35 cellular contexts compared by ENCODE assay signal in genomic region chr16:78060787-78061186, GRCh38. TPM values are rescaled to one million over a fixed set of nuclear protein-coding genes. Genes with fewer than 3 reads are reported as not detected.
"Had no signal": no experiment of that assay in that cellular context is flagged by ENCODE, and none has a peak within 500 bp of the region (broad histone marks: within the 10 kb centered on the region; RNA-seq: fewer than 3 reads in every experiment).

No MANE protein-coding gene starts in this region.

- H3K36me3 ChIP-seq: ascending aorta, breast epithelium, cardiac muscle cell, colonic mucosa, esophagus squamous epithelium, gastroesophageal sphincter had no signal

- FAIRE-seq: endometrium, endothelial cell of umbilical vein had no signal

- H3K4me1 Mint-ChIP-seq: activated CD4-positive, alpha-beta memory T cell treated with anti-CD3 and anti-CD28 coated beads, Interleukin-2, amount 10 ng/mL, durations not matched to agents 7 days and 5 days; activated CD4-positive, alpha-beta T cell treated with anti-CD3 and anti-CD28 coated beads, Interleukin-2, amount 10 ng/mL, durations not matched to agents 7 days and 5 days; activated naive CD4-positive, alpha-beta T cell treated with anti-CD3 and anti-CD28 coated beads, Interleukin-2, amount 10 ng/mL, durations not matched to agents 7 days and 5 days; activated naive CD8-positive, alpha-beta T cell treated with anti-CD3 and anti-CD28 coated beads, Interleukin-2, amount 10 ng/mL, durations not matched to agents 7 days and 5 days; brain; WTC11 had no signal

- ATAC-seq: activated naive CD4-positive, alpha-beta T cell treated with anti-CD3 and anti-CD28 coated beads, Interleukin-2, amount 50 U/mL, for 72 hours; activated T-cell treated with anti-CD3 and anti-CD28 coated beads, Interleukin-2, amount 50 U/mL, for 72 hours; gastroesophageal sphincter; WTC11 had no signal

- H3K9me3 ChIP-seq: ascending aorta, breast epithelium, colonic mucosa, esophagus squamous epithelium, gastroesophageal sphincter had no signal

- H3K9me3 Mint-ChIP-seq: activated CD4-positive, alpha-beta memory T cell treated with anti-CD3 and anti-CD28 coated beads, Interleukin-2, amount 10 ng/mL, durations not matched to agents 7 days and 5 days; activated CD4-positive, alpha-beta T cell treated with anti-CD3 and anti-CD28 coated beads, Interleukin-2, amount 10 ng/mL, durations not matched to agents 7 days and 5 days; activated naive CD4-positive, alpha-beta T cell treated with anti-CD3 and anti-CD28 coated beads, Interleukin-2, amount 10 ng/mL, durations not matched to agents 7 days and 5 days; activated naive CD4-positive, alpha-beta T cell treated with anti-CD3 and anti-CD28 coated beads, Interleukin-2, amount 50 U/mL, for 72 hours; activated naive CD8-positive, alpha-beta T cell treated with anti-CD3 and anti-CD28 coated beads, Interleukin-2, amount 10 ng/mL, durations not matched to agents 7 days and 5 days; activated T-cell treated with anti-CD3 and anti-CD28 coated beads, Interleukin-2, amount 50 U/mL, for 24 hours; activated T-cell treated with anti-CD3 and anti-CD28 coated beads, Interleukin-2, amount 50 U/mL, for 72 hours; WTC11 had no signal

- H3K27me3 ChIP-seq: ascending aorta, breast epithelium, colonic mucosa had no signal

- H3K27ac Mint-ChIP-seq: activated CD4-positive, alpha-beta memory T cell treated with anti-CD3 and anti-CD28 coated beads, Interleukin-2, amount 10 ng/mL, durations not matched to agents 7 days and 5 days; activated CD4-positive, alpha-beta T cell treated with anti-CD3 and anti-CD28 coated beads, Interleukin-2, amount 10 ng/mL, durations not matched to agents 7 days and 5 days; activated naive CD4-positive, alpha-beta T cell treated with anti-CD3 and anti-CD28 coated beads, Interleukin-2, amount 10 ng/mL, durations not matched to agents 7 days and 5 days; activated naive CD4-positive, alpha-beta T cell treated with anti-CD3 and anti-CD28 coated beads, Interleukin-2, amount 50 U/mL, for 72 hours; activated naive CD8-positive, alpha-beta T cell treated with anti-CD3 and anti-CD28 coated beads, Interleukin-2, amount 10 ng/mL, durations not matched to agents 7 days and 5 days; activated T-cell treated with anti-CD3 and anti-CD28 coated beads, Interleukin-2, amount 50 U/mL, for 24 hours; activated T-cell treated with anti-CD3 and anti-CD28 coated beads, Interleukin-2, amount 50 U/mL, for 72 hours; brain; WTC11 had no signal

- H3K4me3 Mint-ChIP-seq: activated CD4-positive, alpha-beta memory T cell treated with anti-CD3 and anti-CD28 coated beads, Interleukin-2, amount 10 ng/mL, durations not matched to agents 7 days and 5 days; activated CD4-positive, alpha-beta T cell treated with anti-CD3 and anti-CD28 coated beads, Interleukin-2, amount 10 ng/mL, durations not matched to agents 7 days and 5 days; activated naive CD4-positive, alpha-beta T cell treated with anti-CD3 and anti-CD28 coated beads, Interleukin-2, amount 10 ng/mL, durations not matched to agents 7 days and 5 days; activated naive CD8-positive, alpha-beta T cell treated with anti-CD3 and anti-CD28 coated beads, Interleukin-2, amount 10 ng/mL, durations not matched to agents 7 days and 5 days; activated T-cell treated with anti-CD3 and anti-CD28 coated beads, Interleukin-2, amount 50 U/mL, for 24 hours; activated T-cell treated with anti-CD3 and anti-CD28 coated beads, Interleukin-2, amount 50 U/mL, for 72 hours; brain; WTC11 had no signal

- DNase-seq: activated CD4-positive, alpha-beta memory T cell treated with anti-CD3 and anti-CD28 coated beads, Interleukin-2, amount 10 ng/mL, durations not matched to agents 7 days and 5 days; activated CD4-positive, alpha-beta T cell treated with anti-CD3 and anti-CD28 coated beads for 1 hour; activated CD4-positive, alpha-beta T cell treated with anti-CD3 and anti-CD28 coated beads for 4 hours; activated CD4-positive, alpha-beta T cell treated with anti-CD3 and anti-CD28 coated beads, Interleukin-2, amount 10 ng/mL, durations not matched to agents 7 days and 5 days; activated CD4-positive, alpha-beta T cell treated with anti-CD3 and anti-CD28 coated beads, Interleukin-2, amount 50 U/mL, for 4 hours; activated CD8-positive, alpha-beta memory T cell treated with anti-CD3 and anti-CD28 coated beads, Interleukin-2, amount 50 U/mL, for 48 hours; activated gamma-delta T cell; activated naive CD4-positive, alpha-beta T cell; activated naive CD4-positive, alpha-beta T cell treated with anti-CD3 and anti-CD28 coated beads, Interleukin-2, amount 10 ng/mL, durations not matched to agents 7 days and 5 days; activated naive CD8-positive, alpha-beta T cell treated with anti-CD3 and anti-CD28 coated beads, Interleukin-2, amount 10 ng/mL, durations not matched to agents 7 days and 5 days; activated T-cell treated with anti-CD3 and anti-CD28 coated beads for 4 hours; activated T-cell treated with anti-CD3 and anti-CD28 coated beads, Interleukin-2, amount 50 U/mL, for 24 hours; activated T-cell treated with anti-CD3 and anti-CD28 coated beads, Interleukin-2, amount 50 U/mL, for 72 hours; central memory CD4-positive, alpha-beta T cell; cerebellar nuclear complex; colonic mucosa; effector CD8-positive, alpha-beta T cell; esophagus squamous epithelium; foreskin melanocyte; T-helper 2 cell had no signal

- H3K4me3 ChIP-seq: ascending aorta, breast epithelium, cardiac muscle cell, colonic mucosa, esophagus squamous epithelium, gastroesophageal sphincter had no signal

- H3K4me1 ChIP-seq: breast epithelium, colonic mucosa, esophagus squamous epithelium, gastroesophageal sphincter had no signal

- H3K27ac ChIP-seq: ascending aorta, breast epithelium, cardiac muscle cell, colonic mucosa, epithelial cell of prostate, esophagus squamous epithelium, gastroesophageal sphincter had no signal

- H3K36me3 Mint-ChIP-seq: activated naive CD4-positive, alpha-beta T cell treated with anti-CD3 and anti-CD28 coated beads, Interleukin-2, amount 10 ng/mL, durations not matched to agents 7 days and 5 days; activated naive CD4-positive, alpha-beta T cell treated with anti-CD3 and anti-CD28 coated beads, Interleukin-2, amount 50 U/mL, for 72 hours; activated naive CD8-positive, alpha-beta T cell treated with anti-CD3 and anti-CD28 coated beads, Interleukin-2, amount 10 ng/mL, durations not matched to agents 7 days and 5 days; brain; WTC11 had no signal

RNA-seq across cellular contexts. Expression of gene CLEC3A, which starts 38.4 kb away (rescaled TPM):
- total RNA-seq: activated CD4-positive, alpha-beta memory T cell treated with anti-CD3 and anti-CD28 coated beads, Interleukin-2, amount 10 ng/mL, durations not matched to agents 7 days and 5 days; activated CD4-positive, alpha-beta T cell treated with anti-CD3 and anti-CD28 coated beads, Interleukin-2, amount 10 ng/mL, durations not matched to agents 7 days and 5 days; activated naive CD4-positive, alpha-beta T cell treated with anti-CD3 and anti-CD28 coated beads, Interleukin-2, amount 50 U/mL, for 72 hours; activated naive CD8-positive, alpha-beta T cell treated with anti-CD3 and anti-CD28 coated beads, Interleukin-2, amount 10 ng/mL, durations not matched to agents 7 days and 5 days; activated T-cell treated with anti-CD3 and anti-CD28 coated beads, Interleukin-2, amount 50 U/mL, for 72 hours; ascending aorta; cardiac muscle cell; colonic mucosa; dermis microvascular lymphatic vessel endothelial cell; endothelial cell of umbilical vein; esophagus squamous epithelium; fibroblast of lung; fibroblast of villous mesenchyme; glomerular endothelial cell; T-helper 1 cell treated with Interleukin-12 subunit alpha and Interleukin-12 subunit beta and Interleukin-4 antibody, amounts not matched to agents 30 ng/mL and 1 ng/mL, for 36 hours; WTC11 had no signal
- polyA plus RNA-seq: cardiac muscle cell, endothelial cell of umbilical vein, fibroblast of lung had no signal
